In genomic region chr12:130826151-130826801, GRCh38 we compare ENCODE assay signal across 8 cellular contexts. TPM values are rescaled to one million over a fixed set of nuclear protein-coding genes. Genes with fewer than 3 reads are reported as not detected.
A peak's percentile ranks its signal among the peaks of the same experiment; 100 is the strongest.
DNase-seq lines count a peak whose midpoint lies in the region; ATAC-seq and TF ChIP-seq lines count a peak whose summit lies in the region.

No MANE protein-coding gene starts in this region.

- peaks cover 6% of the 10 kb centered on the region for H3K4me1 ChIP-seq in DND-41 (ENCODE audit: insufficient read depth, low read length)
- peaks cover 7% of the 10 kb centered on the region for H3K4me1 ChIP-seq in endodermal cell (ENCODE audit: control insufficient read depth, insufficient read depth, low read length)
- H3K4me1 ChIP-seq in tibial nerve = peaks cover 0 to 48% (median 4%) of the 10 kb centered on the region in 4 donors

- H3K4me2 ChIP-seq in DND-41 (ENCODE audit: insufficient read depth, low read length) = no peak overlapping the region

- no peaks in the 10 kb centered on the region for H3K9me3 ChIP-seq in DND-41 (ENCODE audit: insufficient read depth, low read length, severe bottlenecking)
- H3K9me3 ChIP-seq in endodermal cell (ENCODE audit: control insufficient read depth, low read length) = no peaks in the 10 kb centered on the region
- no peaks in the 10 kb centered on the region for H3K9me3 ChIP-seq in tibial nerve

- H3K79me2 ChIP-seq in DND-41 (ENCODE audit: insufficient read depth, low read length) = peaks cover 28% of the 10 kb centered on the region

- no peak overlapping the region for H2AFZ ChIP-seq in DND-41 (ENCODE audit: low read depth, low read length)

- H3K4me3 ChIP-seq in DND-41 (ENCODE audit: low read depth in 1 of 2, low read length in 2 of 2) = no peak overlapping the region
- H3K4me3 ChIP-seq in LNCaP clone FGC (ENCODE audit: low read depth, low read length) = no peak overlapping the region
- no peak overlapping the region for H3K4me3 ChIP-seq in endodermal cell (ENCODE audit: low read length)
- no peak overlapping the region for H3K4me3 ChIP-seq in tibial nerve

- TF ChIP-seq CTCF in DND-41 (IDR thresholded peaks at IDR 0.05; ENCODE audit: borderline replicate concordance, extremely low read depth, low read length, poor library complexity, severe bottlenecking) (peak; percentile 76), LNCaP clone FGC (IDR thresholded peaks at IDR 0.05; ENCODE audit: control insufficient read depth, extremely low read depth, insufficient read depth) (peak; percentile 54), endodermal cell (conservative IDR thresholded peaks at IDR 0.05) (peak; percentile 97), nephron (IDR thresholded peaks at IDR 0.05; ENCODE audit: unreplicated experiment in 3 of 3) (peak; percentile 34 to 50 (median 35)), tibial nerve (IDR thresholded peaks at IDR 0.05) (peak; percentile 45 to 65 (median 54))

- no peaks in the 10 kb centered on the region for H3K27me3 Mint-ChIP-seq in activated CD8-positive, alpha-beta T cell treated with anti-CD3 and anti-CD28 coated beads, Interleukin-2, amount 10 ng/mL, durations not matched to agents 7 days and 5 days (ENCODE audit: low read depth)
- H3K27me3 Mint-ChIP-seq in endodermal cell (ENCODE audit: insufficient read depth) (no peaks in the 10 kb centered on the region), nephron (ENCODE audit: low read depth) (no peaks in the 10 kb centered on the region)

- no peaks in the 10 kb centered on the region for H3K9me3 Mint-ChIP-seq in activated CD8-positive, alpha-beta T cell treated with anti-CD3 and anti-CD28 coated beads, Interleukin-2, amount 10 ng/mL, durations not matched to agents 7 days and 5 days (ENCODE audit: insufficient read depth)
- no peaks in the 10 kb centered on the region for H3K9me3 Mint-ChIP-seq in endodermal cell
- no peaks in the 10 kb centered on the region for H3K9me3 Mint-ChIP-seq in nephron

- H4K20me1 ChIP-seq in DND-41 (ENCODE audit: insufficient read depth, low read length) = peaks cover 9% of the 10 kb centered on the region; the same call in 1 of the 2 replicates

- peak overlapping the region; percentile 76 for H3K27ac Mint-ChIP-seq in activated CD8-positive, alpha-beta T cell treated with anti-CD3 and anti-CD28 coated beads, Interleukin-2, amount 10 ng/mL, durations not matched to agents 7 days and 5 days
- H3K27ac Mint-ChIP-seq in endodermal cell = peak overlapping the region; percentile 77
- no peak overlapping the region for H3K27ac Mint-ChIP-seq in nephron

- no peak for TF ChIP-seq POLR2A in tibial nerve (IDR thresholded peaks at IDR 0.05)

- H3K27ac ChIP-seq in DND-41 (ENCODE audit: low read length) (no peak overlapping the region), endodermal cell (ENCODE audit: low read depth, low read length) (no peak overlapping the region), tibial nerve (peak overlapping the region in 2 of 4 donors; percentile 25 to 54)

- CTCF ChIA-PET in activated CD8-positive, alpha-beta T cell treated with anti-CD3 and anti-CD28 coated beads, Interleukin-2, amount 10 ng/mL, durations not matched to agents 7 days and 5 days (lab: Charles Lee) = interaction anchor here (0.8 to 3.4 kb wide), 11 partner anchors 9 to 305 kb away, joined by 3 to 45 read pairs (median 5); partner anchors contain the start of gene STX2

- POLR2A ChIA-PET in activated CD8-positive, alpha-beta T cell treated with anti-CD3 and anti-CD28 coated beads, Interleukin-2, amount 10 ng/mL, durations not matched to agents 7 days and 5 days (lab: Charles Lee) = interaction anchor here (1.3 kb wide), 1 partner anchor 49 kb away, joined by 3 read pairs; no protein-coding TSS in a partner anchor

- H3K4me3 Mint-ChIP-seq in activated CD8-positive, alpha-beta T cell treated with anti-CD3 and anti-CD28 coated beads, Interleukin-2, amount 10 ng/mL, durations not matched to agents 7 days and 5 days = no peak overlapping the region
- no peak overlapping the region for H3K4me3 Mint-ChIP-seq in endodermal cell
- no peak overlapping the region for H3K4me3 Mint-ChIP-seq in nephron

- TF ChIP-seq EP300 in tibial nerve (IDR thresholded peaks at IDR 0.05) = no peak

- DNase-seq in DND-41 (peak; percentile 61), LNCaP clone FGC (ENCODE audit: low read depth) (no peak), endodermal cell (peak; percentile 96), tibial nerve (ENCODE audit: low spot score in 2 of 2) (no peak)
- DNase-seq in activated CD8-positive, alpha-beta T cell treated with anti-CD3 and anti-CD28 coated beads, Interleukin-2, amount 10 ng/mL, durations not matched to agents 7 days and 5 days = peak; percentile 79

- 72 to 83% methylated on average over 7 to 21 of the region's 21 CpGs for WGBS in endodermal cell (ENCODE audit: insufficient coverage in 1 of 2, insufficient read length in 1 of 2), 2 experiments
- WGBS in tibial nerve, 2 donors = 63 to 68% methylated on average over 21 of the region's 21 CpGs

- H3K36me3 Mint-ChIP-seq in activated CD8-positive, alpha-beta T cell treated with anti-CD3 and anti-CD28 coated beads, Interleukin-2, amount 10 ng/mL, durations not matched to agents 7 days and 5 days (ENCODE audit: low read depth) = peaks cover 25% of the 10 kb centered on the region
- H3K36me3 Mint-ChIP-seq in endodermal cell (ENCODE audit: low read depth) (peaks cover 19% of the 10 kb centered on the region), nephron (ENCODE audit: low read depth) (peaks cover 17% of the 10 kb centered on the region)

- ATAC-seq in DND-41 (ENCODE audit: insufficient read depth, low read depth) = peak; percentile 94
- ATAC-seq in activated CD8-positive, alpha-beta T cell treated with anti-CD3 and anti-CD28 coated beads, Interleukin-2, amount 10 ng/mL, durations not matched to agents 7 days and 5 days = peak; percentile 95
- no peak for ATAC-seq in GM21723 (IDR thresholded peaks at IDR 0.05; ENCODE audit: unreplicated experiment)
- ATAC-seq in GM21390 (IDR thresholded peaks at IDR 0.05; ENCODE audit: unreplicated experiment) = no peak

- H3K9ac ChIP-seq in DND-41 (ENCODE audit: low read depth, low read length) (no peak overlapping the region), endodermal cell (ENCODE audit: extremely low read depth, low read length, poor library complexity, severe bottlenecking) (no peak overlapping the region)

- H3K27me3 ChIP-seq in DND-41 (ENCODE audit: insufficient read depth, low read length, poor library complexity) (no peaks in the 10 kb centered on the region), endodermal cell (ENCODE audit: control insufficient read depth, insufficient read depth, low read length, poor library complexity, severe bottlenecking) (no peaks in the 10 kb centered on the region), tibial nerve (no peaks in the 10 kb centered on the region)

- peaks cover 27% of the 10 kb centered on the region for H3K4me1 Mint-ChIP-seq in activated CD8-positive, alpha-beta T cell treated with anti-CD3 and anti-CD28 coated beads, Interleukin-2, amount 10 ng/mL, durations not matched to agents 7 days and 5 days (ENCODE audit: low read depth)
- H3K4me1 Mint-ChIP-seq in endodermal cell (peaks cover 19% of the 10 kb centered on the region), nephron (peaks cover 18% of the 10 kb centered on the region)

- H3K36me3 ChIP-seq in DND-41 (ENCODE audit: insufficient read depth, low read length) = peaks cover 31% of the 10 kb centered on the region
- peaks cover 38% of the 10 kb centered on the region for H3K36me3 ChIP-seq in endodermal cell (ENCODE audit: control insufficient read depth, insufficient read depth, low read length)
- H3K36me3 ChIP-seq in tibial nerve = peaks cover 0 to 43% (median 0%) of the 10 kb centered on the region in 3 donors

RNA-seq across cellular contexts. Expression of gene STX2, which starts 12.8 kb away (rescaled TPM):
- 10 to 100 TPM; 24.5 to 24.9 TPM for total RNA-seq in activated CD8-positive, alpha-beta T cell treated with anti-CD3 and anti-CD28 coated beads, Interleukin-2, amount 10 ng/mL, durations not matched to agents 7 days and 5 days
- 10 to 100 TPM; 18.2 to 20.2 TPM for total RNA-seq in endodermal cell
- 32.8 TPM for polyA plus RNA-seq in endodermal cell (2013, experiment 1 of 2)
- polyA plus RNA-seq in endodermal cell (2013, experiment 2 of 2) = 31.3 TPM
- total RNA-seq in tibial nerve = 10 to 100 TPM; 26.3 to 44.8 (median 33.6) TPM

RNA-seq across cellular contexts. Expression of gene RAN, which starts 45.6 kb away (rescaled TPM):
- 1,000 to 10,000 TPM; 1,319 to 1,332 TPM for total RNA-seq in activated CD8-positive, alpha-beta T cell treated with anti-CD3 and anti-CD28 coated beads, Interleukin-2, amount 10 ng/mL, durations not matched to agents 7 days and 5 days
- total RNA-seq in endodermal cell = 1,000 to 10,000 TPM; 1,323 to 1,383 TPM
- polyA plus RNA-seq in endodermal cell (2013, experiment 1 of 2) = 1,001 TPM
- polyA plus RNA-seq in endodermal cell (2013, experiment 2 of 2) = 946 TPM
- total RNA-seq in tibial nerve = 100 to 1,000 TPM; 105 to 155 (median 124) TPM

Comparison
In these comparisons a context has a peak if more than half of its experiments do, and no peak if none do; other contexts are left out.
1. ATAC-seq: peak in DND-41 (single experiment) and activated CD8-positive, alpha-beta T cell treated with anti-CD3 and anti-CD28 coated beads, Interleukin-2, amount 10 ng/mL, durations not matched to agents 7 days and 5 days (single experiment); none in GM21723 (single experiment) and GM21390 (single experiment).
2. DNase-seq: peak in DND-41 (single experiment), activated CD8-positive, alpha-beta T cell treated with anti-CD3 and anti-CD28 coated beads, Interleukin-2, amount 10 ng/mL, durations not matched to agents 7 days and 5 days (single experiment) and endodermal cell (single experiment); none in LNCaP clone FGC (single experiment) and tibial nerve (0 of 2).
3. CTCF ChIP-seq: peak in every context shown above with its lines; median percentile 97 in endodermal cell; 76 in DND-41; 54 in LNCaP clone FGC; 54 in tibial nerve; 35 in nephron.
4. H3K27ac Mint-ChIP-seq: peak in activated CD8-positive, alpha-beta T cell treated with anti-CD3 and anti-CD28 coated beads, Interleukin-2, amount 10 ng/mL, durations not matched to agents 7 days and 5 days (single experiment) and endodermal cell (single experiment); none in nephron (0 of 3).
5. RNA of gene RAN, which starts 45.6 kb away (total RNA-seq): 1,323 to 1,383 TPM in endodermal cell and 1,319 to 1,332 TPM in activated CD8-positive, alpha-beta T cell treated with anti-CD3 and anti-CD28 coated beads, Interleukin-2, amount 10 ng/mL, durations not matched to agents 7 days and 5 days; 105 to 155 TPM in tibial nerve; every median in the first group is over 4 times any median in the second.